ENCODE assay signal across 27 cellular contexts in the genomic region with DNA sequence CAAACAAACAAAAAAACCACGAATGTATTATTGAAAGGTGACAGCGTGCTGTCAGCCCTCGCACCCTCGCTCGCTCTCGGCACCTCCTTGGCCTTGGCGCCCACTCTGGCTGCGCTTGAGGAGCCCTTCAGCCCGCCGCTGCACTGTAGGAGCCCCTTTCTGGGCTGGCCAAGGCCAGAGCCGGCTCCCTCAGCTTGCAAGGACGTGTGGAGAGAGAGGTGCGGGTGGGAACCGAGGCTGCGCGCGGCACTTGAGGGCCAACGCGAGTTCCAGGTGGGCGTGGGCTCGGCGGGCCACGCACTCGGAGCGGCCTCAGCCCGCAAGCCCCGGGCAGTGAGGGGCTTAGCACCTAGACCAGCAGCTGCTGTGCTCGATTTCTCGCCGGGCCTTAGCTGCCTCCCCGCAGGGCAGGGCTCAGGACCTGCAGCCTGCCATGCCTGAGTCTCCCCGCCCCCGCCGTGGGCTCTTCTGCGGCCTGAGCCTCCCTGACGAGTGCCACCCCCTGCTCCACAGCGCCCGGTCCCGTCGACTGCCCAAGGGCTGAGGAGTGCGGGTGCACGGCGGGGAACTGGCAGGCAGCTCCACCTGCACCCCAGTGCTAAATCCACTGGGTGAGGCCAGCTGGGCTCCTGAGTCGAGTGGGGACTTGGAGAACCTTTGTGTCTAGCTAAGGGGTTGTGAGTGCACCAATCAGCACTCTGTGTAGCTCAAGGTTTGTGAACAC. TPM values are rescaled to one million over a fixed set of nuclear protein-coding genes. Genes with fewer than 3 reads are reported as not detected.
DNase-seq lines count a peak whose midpoint lies in the region; ATAC-seq, FAIRE-seq and TF ChIP-seq lines count a peak whose summit lies in the region.
"Had no signal": no experiment of that assay in that cellular context is flagged by ENCODE, and none has a peak within 500 bp of the region (broad histone marks: within the 10 kb centered on the region; RNA-seq: fewer than 3 reads in every experiment).

No MANE protein-coding gene starts in this region.

- TF ChIP-seq EP300 in HepG2 (IDR thresholded peaks at IDR 0.05; ENCODE audit: low read depth in 2 of 2, low read length in 2 of 2) (no peak), HepG2 (CRISPR knock-in tag; IDR thresholded peaks at IDR 0.05; ENCODE audit: borderline replicate concordance) (no peak)

- peaks cover 9% of the 10 kb centered on the region for H3K27me3 Mint-ChIP-seq in stimulated activated memory B cell treated with anti-CD40 and anti-IgM and Interleukin-4, amounts not matched to agents 10 μg/mL and 1 μg/mL and 100 μg/mL, for 72 hours
- H3K27me3 Mint-ChIP-seq: CD4-positive, alpha-beta memory T cell had no signal

- no peaks in the 10 kb centered on the region for H3K9me3 ChIP-seq in HepG2 (ENCODE audit: low read length)
- no peaks in the 10 kb centered on the region for H3K9me3 ChIP-seq in right lobe of liver
- H3K9me3 ChIP-seq: A549 had no signal

- intact Hi-C loops in HepG2 (cut with micrococcal nuclease; ENCODE audit: unreplicated experiment) = no loop called here
- intact Hi-C loops in right lobe of liver (cut with DNase I) = no loop called here

- H3K4me1 ChIP-seq in HepG2 (ENCODE audit: insufficient read depth, low read length) (peaks cover 7% of the 10 kb centered on the region; the same call in 1 of the 2 replicates), right lobe of liver (peaks cover 0 to 7% (median 0%) of the 10 kb centered on the region in 4 donors)
- H3K4me1 ChIP-seq: A549, BLaER1 had no signal

- BruUV-seq in HepG2 (replicated peaks; lab: Mats Ljungman, UMichigan) = no TSS peak

- H3K4me2 ChIP-seq in HepG2 (ENCODE audit: low read depth, low read length) = no peak overlapping the region
- H3K4me2 ChIP-seq: A549, BLaER1 had no signal

- no peak for FAIRE-seq in HepG2 (lab: Jason Lieb, UNC)
- FAIRE-seq: A549, GM12878, GM12892, GM18507, GM19239 had no signal

- H3K9ac ChIP-seq in HepG2 (ENCODE audit: insufficient read depth, low read depth, low read length) = no peak overlapping the region
- H3K9ac ChIP-seq: BLaER1 had no signal

- POLR2A ChIA-PET in HepG2 (lab: Yijun Ruan, JAX) = no interaction called here

- no peak overlapping the region for H2AFZ ChIP-seq in HepG2 (ENCODE audit: low read length)

- no peak overlapping the region for H3K27ac Mint-ChIP-seq in stimulated activated memory B cell treated with anti-CD40 and anti-IgM and Interleukin-4, amounts not matched to agents 10 μg/mL and 1 μg/mL and 100 μg/mL, for 72 hours
- H3K27ac Mint-ChIP-seq: B cell; CD14-positive monocyte; CD4-positive, CD25-positive, alpha-beta regulatory T cell had no signal

- H3K79me2 ChIP-seq in HepG2 (ENCODE audit: insufficient read depth, low read length) = no peaks in the 10 kb centered on the region

- no peaks in the 10 kb centered on the region for H4K20me1 ChIP-seq in HepG2 (ENCODE audit: insufficient read depth, low read length)
- H4K20me1 ChIP-seq: BLaER1 had no signal

- H3K4me1 Mint-ChIP-seq in stimulated activated memory B cell treated with anti-CD40 and anti-IgM and Interleukin-4, amounts not matched to agents 10 μg/mL and 1 μg/mL and 100 μg/mL, for 72 hours = no peaks in the 10 kb centered on the region
- H3K4me1 Mint-ChIP-seq: B cell had no signal

- no peaks in the 10 kb centered on the region for H3K36me3 Mint-ChIP-seq in stimulated activated memory B cell treated with anti-CD40 and anti-IgM and Interleukin-4, amounts not matched to agents 10 μg/mL and 1 μg/mL and 100 μg/mL, for 72 hours
- H3K36me3 Mint-ChIP-seq: CD14-positive monocyte; CD4-positive, alpha-beta memory T cell; CD4-positive, CD25-positive, alpha-beta regulatory T cell had no signal

- DNase-seq in HepG2 (ENCODE audit: low spot score) = no peak
- no peak for DNase-seq in right lobe of liver
- no peak for DNase-seq in NCI-H510A (lab: John Stamatoyannopoulos, UW)
- no peak for DNase-seq in NCI-H526 treated with DMSO at 0.1 percent for 48 hours (lab: John Stamatoyannopoulos, UW)
- DNase-seq: AML-193; C1 segment of cervical spinal cord; CD4-positive, alpha-beta memory T cell; CD4-positive, CD25-positive, alpha-beta regulatory T cell; CD8-positive, alpha-beta memory T cell; COR-L47; DMS 273 treated with DMSO at 0.1 percent for 48 hours; DMS153; DMS53; DMS79; DND-41; EL; GDM1 had no signal

- in situ Hi-C loops in HepG2 (cut with HindIII; ENCODE audit: extremely low pct_ligation_motif_present, low pct_unique_long_range_greater_than_20kb) = no loop called here

- no peak overlapping the region for H3K4me3 Mint-ChIP-seq in stimulated activated memory B cell treated with anti-CD40 and anti-IgM and Interleukin-4, amounts not matched to agents 10 μg/mL and 1 μg/mL and 100 μg/mL, for 72 hours
- H3K4me3 Mint-ChIP-seq: B cell; CD14-positive monocyte; CD4-positive, alpha-beta memory T cell; CD4-positive, CD25-positive, alpha-beta regulatory T cell; CD8-positive, alpha-beta memory T cell had no signal

- TF ChIP-seq POLR2A in HepG2 (IDR thresholded peaks at IDR 0.05; ENCODE audit: insufficient read depth in 1 of 2, low read depth in 2 of 2, low read length in 2 of 2) = no peak
- TF ChIP-seq POLR2A in right lobe of liver (IDR thresholded peaks at IDR 0.05) = no peak

- H3K27ac ChIP-seq in HepG2 (ENCODE audit: extremely low read length, insufficient read depth, low read length) = no peak overlapping the region
- H3K27ac ChIP-seq in right lobe of liver = no peak overlapping the region
- H3K27ac ChIP-seq: 22Rv1, A549, BLaER1 had no signal

- TF ChIP-seq CTCF in HepG2 (CRISPR knock-in tag; IDR thresholded peaks at IDR 0.05) (no peak), right lobe of liver (IDR thresholded peaks at IDR 0.05) (no peak)

- H3K27me3 ChIP-seq in HepG2 (ENCODE audit: control insufficient read depth in 1 of 2, insufficient read depth in 2 of 2, low read length in 2 of 2) (no peaks in the 10 kb centered on the region), right lobe of liver (no peaks in the 10 kb centered on the region)
- H3K27me3 ChIP-seq: BLaER1 had no signal

- CTCF ChIA-PET in HepG2 (lab: Yijun Ruan, JAX; ENCODE audit: low intra/inter-chr PET ratio, low total read pairs) = no interaction called here

- no peaks in the 10 kb centered on the region for H3K9me3 Mint-ChIP-seq in stimulated activated memory B cell treated with anti-CD40 and anti-IgM and Interleukin-4, amounts not matched to agents 10 μg/mL and 1 μg/mL and 100 μg/mL, for 72 hours
- H3K9me3 Mint-ChIP-seq: CD4-positive, alpha-beta memory T cell; CD4-positive, CD25-positive, alpha-beta regulatory T cell; CD8-positive, alpha-beta memory T cell had no signal

- H3K4me3 ChIP-seq in HepG2 (replicated peaks in 1 of 3; ENCODE audit: insufficient read depth in 1 of 3, low read depth in 2 of 3, low read length in 3 of 3) (no peak overlapping the region), right lobe of liver (no peak overlapping the region)
- H3K4me3 ChIP-seq: A549, BLaER1, GM12878 had no signal

- WGBS in HepG2 (ENCODE audit: low lambda C conversion rate) = 79% methylated on average over 30 of the region's 44 CpGs
- WGBS in right lobe of liver (ENCODE audit: insufficient coverage, low coverage, low lambda C conversion rate, missing lambda C conversion rate) = 96% methylated on average over 9 of the region's 44 CpGs

- ATAC-seq in HepG2 = no peak
- no peak for ATAC-seq in right lobe of liver
- ATAC-seq in stimulated activated memory B cell treated with anti-CD40 and anti-IgM and Interleukin-4, amounts not matched to agents 10 μg/mL and 1 μg/mL and 100 μg/mL, for 72 hours = peak; percentile 24
- ATAC-seq: A549, GM12878 had no signal

- H3K36me3 ChIP-seq in HepG2 (replicated peaks in 1 of 2; ENCODE audit: control insufficient read depth in 1 of 2, insufficient read depth in 2 of 2, low read length in 2 of 2) = no peaks in the 10 kb centered on the region
- no peaks in the 10 kb centered on the region for H3K36me3 ChIP-seq in right lobe of liver
- H3K36me3 ChIP-seq: BLaER1 had no signal

- no peak for TF ChIP-seq RAD21 in HepG2 (CRISPR knock-in tag; IDR thresholded peaks at IDR 0.05)

TF ChIP-seq in HepG2, 621 proteins besides CTCF, POLR2A, EP300 and RAD21 (continues in another document):
- no peak for TF ChIP-seq ARID2 (CRISPR knock-in tag; IDR thresholded peaks at IDR 0.05; ENCODE audit: borderline replicate concordance)
- peak; percentile 54; the same call in 1 of the 2 replicates for TF ChIP-seq DNMT1 (CRISPR knock-in tag; IDR thresholded peaks at IDR 0.05)
- TF ChIP-seq ZSCAN22 (CRISPR knock-in tag; IDR thresholded peaks at IDR 0.05) = no peak

RNA-seq across cellular contexts. Expression of a gene that starts 20.9 kb away (rescaled TPM):
- not detected in 2 replicates for total RNA-seq in HepG2 (2016; rRNA removed; fragmentation: Illumina TruSeq; extraction: Trizol)
- total RNA-seq in HepG2 (2016; cell fraction: cytosol; rRNA removed; fragmentation: Illumina TruSeq; extraction: Trizol; ENCODE audit: low read depth) = not detected in 2 replicates
- total RNA-seq in HepG2 (2016; cell fraction: insoluble cytoplasmic fraction; rRNA removed; fragmentation: Illumina TruSeq; extraction: Trizol) = 0.06 TPM in 1 of 2 replicates, not detected in the other
- total RNA-seq in HepG2 (2016; cell fraction: membrane; rRNA removed; fragmentation: Illumina TruSeq; extraction: Trizol) = not detected in 2 replicates
- total RNA-seq in HepG2 (2016; cell fraction: nucleus; rRNA removed; fragmentation: Illumina TruSeq; extraction: Trizol) = not detected in 2 replicates
- 0.04 TPM in 1 of 2 replicates, not detected in the other for polyA plus RNA-seq in HepG2 (2011; rRNA removed)
- not detected in 2 replicates for polyA plus RNA-seq in HepG2 (2011; cell fraction: cytosol; rRNA removed)
- not detected in 2 replicates for polyA plus RNA-seq in HepG2 (2011; cell fraction: nucleus; rRNA removed)
- polyA plus RNA-seq in HepG2 (2012) = not detected in 2 replicates
- not detected in 2 replicates for polyA plus RNA-seq in HepG2 (2016; cell fraction: cytosol; fragmentation: Illumina TruSeq; extraction: Trizol; ENCODE audit: low read depth)
- polyA plus RNA-seq in HepG2 (2016; cell fraction: insoluble cytoplasmic fraction; fragmentation: Illumina TruSeq; extraction: Trizol; ENCODE audit: low read depth) = not detected in 2 replicates
- not detected in 2 replicates for polyA plus RNA-seq in HepG2 (2016; cell fraction: membrane; fragmentation: Illumina TruSeq; extraction: Trizol; ENCODE audit: low read depth)
- not detected in 2 replicates for polyA plus RNA-seq in HepG2 (2016; cell fraction: nucleus; fragmentation: Illumina TruSeq; extraction: Trizol; ENCODE audit: insufficient read depth, low read depth)
- 13.9 TPM in 1 of 2 replicates, not detected in the other for polyA minus RNA-seq in HepG2 (2011; rRNA and poly(A)+ RNA removed; ENCODE audit: low replicate concordance)
- polyA minus RNA-seq in HepG2 (2011; cell fraction: cytosol; rRNA and poly(A)+ RNA removed) = not detected in 2 replicates
- polyA minus RNA-seq in HepG2 (2011; cell fraction: nucleus; rRNA and poly(A)+ RNA removed) = not detected in 2 replicates
- total RNA-seq in right lobe of liver = 10 to 100 TPM in 1 of 6 experiments, 1 to 10 TPM in 5; 3.6 to 10.0 (median 5.9) TPM
